Comparison of ENCODE assay signal across 1 cellular context in the genomic region with DNA sequence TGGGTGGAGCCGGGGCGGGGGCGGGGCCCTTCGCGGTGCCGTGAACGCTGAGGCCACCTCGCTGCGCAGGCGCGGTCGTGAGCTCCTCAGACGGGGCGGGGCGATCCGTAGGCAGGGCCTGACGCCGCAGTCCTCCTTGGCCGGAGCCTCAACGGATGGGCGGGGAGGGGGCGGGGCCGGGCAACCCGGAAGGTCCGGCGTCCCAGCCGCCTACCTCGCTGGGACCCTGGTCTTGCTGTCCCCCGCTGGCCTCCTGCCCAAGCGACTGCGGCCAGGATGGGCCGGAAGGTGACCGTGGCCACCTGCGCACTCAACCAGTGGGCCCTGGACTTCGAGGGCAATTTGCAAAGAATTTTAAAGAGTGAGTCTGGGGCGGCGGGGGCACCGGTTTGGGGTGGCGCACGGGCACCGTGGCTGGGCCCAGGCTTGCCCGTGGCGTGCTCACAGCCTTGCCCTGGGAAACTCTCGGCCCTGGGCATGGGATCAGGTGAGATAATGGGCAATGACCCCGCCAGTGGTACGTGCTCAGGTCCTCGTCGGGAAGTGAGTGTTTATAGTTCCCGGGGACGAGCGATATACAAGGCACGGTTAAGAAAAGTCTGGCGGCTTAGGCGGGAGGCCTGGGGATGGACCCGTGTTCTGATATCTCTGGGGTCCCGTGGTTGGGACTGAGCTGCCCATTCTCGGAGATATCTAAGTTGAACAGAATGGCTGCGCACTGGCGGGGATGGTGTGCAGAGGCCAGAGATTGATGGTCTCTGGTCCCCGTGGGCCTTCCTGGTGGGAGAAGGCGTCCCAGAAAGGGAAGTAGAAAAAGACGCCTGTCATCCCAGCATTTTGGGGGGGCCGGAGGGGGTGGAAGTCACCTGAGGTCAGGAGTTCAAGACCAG.
TF ChIP-seq lines count a peak whose summit lies in the region.

Gene NADSYN1, plus strand, starts transcription at position 183 of the 890 bp plus-strand sequence. Its CDS starts 94 bp downstream, at position 277.

TF ChIP-seq in HepG2, 621 proteins besides CTCF, POLR2A, EP300 and RAD21 (continued from another document and continues in another):
- TF ChIP-seq, protein P1, sequence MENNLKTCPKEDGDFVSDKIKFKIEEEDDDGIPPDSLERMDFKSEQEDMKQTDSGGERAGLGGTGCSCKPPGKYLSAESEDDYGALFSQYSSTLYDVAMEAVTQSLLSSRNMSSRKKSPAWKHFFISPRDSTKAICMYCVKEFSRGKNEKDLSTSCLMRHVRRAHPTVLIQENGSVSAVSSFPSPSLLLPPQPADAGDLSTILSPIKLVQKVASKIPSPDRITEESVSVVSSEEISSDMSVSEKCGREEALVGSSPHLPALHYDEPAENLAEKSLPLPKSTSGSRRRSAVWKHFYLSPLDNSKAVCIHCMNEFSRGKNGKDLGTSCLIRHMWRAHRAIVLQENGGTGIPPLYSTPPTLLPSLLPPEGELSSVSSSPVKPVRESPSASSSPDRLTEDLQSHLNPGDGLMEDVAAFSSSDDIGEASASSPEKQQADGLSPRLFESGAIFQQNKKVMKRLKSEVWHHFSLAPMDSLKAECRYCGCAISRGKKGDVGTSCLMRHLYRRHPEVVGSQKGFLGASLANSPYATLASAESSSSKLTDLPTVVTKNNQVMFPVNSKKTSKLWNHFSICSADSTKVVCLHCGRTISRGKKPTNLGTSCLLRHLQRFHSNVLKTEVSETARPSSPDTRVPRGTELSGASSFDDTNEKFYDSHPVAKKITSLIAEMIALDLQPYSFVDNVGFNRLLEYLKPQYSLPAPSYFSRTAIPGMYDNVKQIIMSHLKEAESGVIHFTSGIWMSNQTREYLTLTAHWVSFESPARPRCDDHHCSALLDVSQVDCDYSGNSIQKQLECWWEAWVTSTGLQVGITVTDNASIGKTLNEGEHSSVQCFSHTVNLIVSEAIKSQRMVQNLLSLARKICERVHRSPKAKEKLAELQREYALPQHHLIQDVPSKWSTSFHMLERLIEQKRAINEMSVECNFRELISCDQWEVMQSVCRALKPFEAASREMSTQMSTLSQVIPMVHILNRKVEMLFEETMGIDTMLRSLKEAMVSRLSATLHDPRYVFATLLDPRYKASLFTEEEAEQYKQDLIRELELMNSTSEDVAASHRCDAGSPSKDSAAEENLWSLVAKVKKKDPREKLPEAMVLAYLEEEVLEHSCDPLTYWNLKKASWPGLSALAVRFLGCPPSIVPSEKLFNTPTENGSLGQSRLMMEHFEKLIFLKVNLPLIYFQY (CRISPR knock-in tag; IDR thresholded peaks at IDR 0.05; ENCODE audit: borderline replicate concordance) = 0 out of 2 replicates have a peak, but pooled peaks have one; percentile 16
- TF ChIP-seq ZNF160 (CRISPR knock-in tag; IDR thresholded peaks at IDR 0.05) (no peak), ZNF256 (CRISPR knock-in tag; conservative IDR thresholded peaks at IDR 0.05) (no peak), ZNF225 (CRISPR knock-in tag; IDR thresholded peaks at IDR 0.05) (no peak; the same call in 1 of the 2 replicates), ZNF678 (CRISPR knock-in tag; IDR thresholded peaks at IDR 0.05) (no peak), SNAPC5 (CRISPR knock-in tag; IDR thresholded peaks at IDR 0.05; ENCODE audit: borderline replicate concordance) (no peak), ISX (CRISPR knock-in tag; conservative IDR thresholded peaks at IDR 0.05) (no peak), THYN1 (CRISPR knock-in tag; IDR thresholded peaks at IDR 0.05; ENCODE audit: borderline replicate concordance, low read depth) (no peak), TEAD3 (CRISPR knock-in tag; optimal IDR thresholded peaks at IDR 0.05; ENCODE audit: borderline replicate concordance) (no peak), ZNF543 (CRISPR knock-in tag; IDR thresholded peaks at IDR 0.05) (peak; percentile 60; the same call in 1 of the 2 replicates), FUBP1 (CRISPR knock-in tag; IDR thresholded peaks at IDR 0.05; ENCODE audit: borderline replicate concordance) (no peak), HNRNPH1 (optimal IDR thresholded peaks at IDR 0.05; ENCODE audit: low read depth, low read length) (no peak), ZNF775 (CRISPR knock-in tag; IDR thresholded peaks at IDR 0.05; ENCODE audit: borderline replicate concordance) (no peak), ZNF569 (CRISPR knock-in tag; IDR thresholded peaks at IDR 0.05; ENCODE audit: borderline replicate concordance) (no peak), CAMTA2 (CRISPR knock-in tag; IDR thresholded peaks at IDR 0.05; ENCODE audit: borderline replicate concordance) (no peak), ZNF317 (CRISPR knock-in tag; IDR thresholded peaks at IDR 0.05) (no peak), ZNF737 (CRISPR knock-in tag; IDR thresholded peaks at IDR 0.05; ENCODE audit: borderline replicate concordance) (no peak), HES4 (CRISPR knock-in tag; IDR thresholded peaks at IDR 0.05; ENCODE audit: borderline replicate concordance) (no peak), ZHX2 (IDR thresholded peaks at IDR 0.05; ENCODE audit: low read depth) (no peak), ZHX2 (CRISPR knock-in tag; IDR thresholded peaks at IDR 0.05; ENCODE audit: borderline replicate concordance) (no peak), RNF219 (CRISPR knock-in tag; IDR thresholded peaks at IDR 0.05) (no peak), PAWR (CRISPR knock-in tag; IDR thresholded peaks at IDR 0.05; ENCODE audit: borderline replicate concordance) (no peak), ZBTB44 (CRISPR knock-in tag; IDR thresholded peaks at IDR 0.05) (no peak), ERF (CRISPR knock-in tag; IDR thresholded peaks at IDR 0.05) (no peak; the same call in 1 of the 2 replicates), ZNF704 (CRISPR knock-in tag; IDR thresholded peaks at IDR 0.05; ENCODE audit: borderline replicate concordance) (peak; percentile 76; the same call in 1 of the 2 replicates), PITX1 (CRISPR knock-in tag; IDR thresholded peaks at IDR 0.05) (no peak), ZNF337 (CRISPR knock-in tag; IDR thresholded peaks at IDR 0.05; ENCODE audit: borderline replicate concordance, low read depth) (no peak), NFE2 (CRISPR knock-in tag; IDR thresholded peaks at IDR 0.05) (no peak), FOXA1 (IDR thresholded peaks at IDR 0.05) (no peak), FOXA1 (CRISPR knock-in tag; IDR thresholded peaks at IDR 0.05) (no peak), NCOA1 (CRISPR knock-in tag; IDR thresholded peaks at IDR 0.05) (0 out of 2 replicates have a peak, but pooled peaks have one; percentile 24), SRF (IDR thresholded peaks at IDR 0.05; ENCODE audit: low read depth, low read length) (no peak)
- TF ChIP-seq, protein P2, sequence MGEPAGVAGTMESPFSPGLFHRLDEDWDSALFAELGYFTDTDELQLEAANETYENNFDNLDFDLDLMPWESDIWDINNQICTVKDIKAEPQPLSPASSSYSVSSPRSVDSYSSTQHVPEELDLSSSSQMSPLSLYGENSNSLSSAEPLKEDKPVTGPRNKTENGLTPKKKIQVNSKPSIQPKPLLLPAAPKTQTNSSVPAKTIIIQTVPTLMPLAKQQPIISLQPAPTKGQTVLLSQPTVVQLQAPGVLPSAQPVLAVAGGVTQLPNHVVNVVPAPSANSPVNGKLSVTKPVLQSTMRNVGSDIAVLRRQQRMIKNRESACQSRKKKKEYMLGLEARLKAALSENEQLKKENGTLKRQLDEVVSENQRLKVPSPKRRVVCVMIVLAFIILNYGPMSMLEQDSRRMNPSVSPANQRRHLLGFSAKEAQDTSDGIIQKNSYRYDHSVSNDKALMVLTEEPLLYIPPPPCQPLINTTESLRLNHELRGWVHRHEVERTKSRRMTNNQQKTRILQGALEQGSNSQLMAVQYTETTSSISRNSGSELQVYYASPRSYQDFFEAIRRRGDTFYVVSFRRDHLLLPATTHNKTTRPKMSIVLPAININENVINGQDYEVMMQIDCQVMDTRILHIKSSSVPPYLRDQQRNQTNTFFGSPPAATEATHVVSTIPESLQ (CRISPR knock-in tag; conservative IDR thresholded peaks at IDR 0.05) = no peak
